In genomic region chr2:47313728-47314127, GRCh38 we compare ENCODE assay signal across 17 cellular contexts. TPM values are rescaled to one million over a fixed set of nuclear protein-coding genes. Genes with fewer than 3 reads are reported as not detected.
DNase-seq lines count a peak whose midpoint lies in the region; TF ChIP-seq lines count a peak whose summit lies in the region.
"Had no signal": no experiment of that assay in that cellular context is flagged by ENCODE, and none has a peak within 500 bp of the region (broad histone marks: within the 10 kb centered on the region; RNA-seq: fewer than 3 reads in every experiment).

No MANE protein-coding gene starts in this region.

- peaks cover 13% of the 10 kb centered on the region for H3K4me1 ChIP-seq in OCI-LY7 (ENCODE audit: insufficient read depth, low read length, poor library complexity, severe bottlenecking)

- CTCF ChIA-PET in OCI-LY7 (lab: Charles Lee; ENCODE audit: unreplicated experiment), result no interaction called here

- H3K9me3 ChIP-seq in OCI-LY7 (ENCODE audit: low read length), result no peaks in the 10 kb centered on the region
- H3K9me3 ChIP-seq: left lung had no signal

- H3K27ac ChIP-seq in OCI-LY7 (ENCODE audit: low read depth, low read length, poor library complexity, severe bottlenecking) (no peak overlapping the region), dorsolateral prefrontal cortex (peak overlapping the region; percentile 40 to 100 (median 99)), temporal lobe (ENCODE audit: low read depth, low read length) (peak overlapping the region; percentile 100)
- H3K27ac ChIP-seq: left lung had no signal

- no peaks in the 10 kb centered on the region for H3K9me2 ChIP-seq in OCI-LY7 (ENCODE audit: insufficient read depth, low read length)

- POLR2A ChIA-PET in OCI-LY7 (lab: Charles Lee), result no interaction called here

- intact Hi-C loops in OCI-LY7 (cut with micrococcal nuclease; ENCODE audit: unreplicated experiment), result no loop called here
- intact Hi-C loops in dorsolateral prefrontal cortex (cut with DNase I), result loop anchor here in 1 of 2 donors (5.0 kb wide), 1 partner anchor 41 kb away; no protein-coding TSS in a partner anchor

- no peak overlapping the region for H3K4me2 ChIP-seq in OCI-LY7 (ENCODE audit: low read length)

- BruUV-seq in OCI-LY7 (replicated peaks; lab: Mats Ljungman, UMichigan), result no TSS peak

- H2AFZ ChIP-seq in OCI-LY7 (ENCODE audit: low read length), result no peak overlapping the region

- peak; percentile 8 for DNase-seq in NCI-H2171 treated with DMSO at 0.1 percent for 48 hours (lab: John Stamatoyannopoulos, UW)
- DNase-seq in NCI-H2171 (lab: John Stamatoyannopoulos, UW), result no peak
- no peak for DNase-seq in OCI-LY7 (ENCODE audit: low spot score)
- peak in 1 of 10 donors; percentile 17 for DNase-seq in dorsolateral prefrontal cortex
- DNase-seq in Ammon's horn (ENCODE audit: low spot score), result no peak
- DNase-seq in NCI-H187 treated with DMSO at 0.1 percent for 48 hours (lab: John Stamatoyannopoulos, UW), result no peak
- no peak for DNase-seq in NCI-H2107 (lab: John Stamatoyannopoulos, UW)
- DNase-seq: 8988T; activated effector memory CD4-positive, alpha-beta T cell treated with Interleukin-2 at 50 U/mL for 16 hours; aorta; CD8-positive, alpha-beta memory T cell; naive thymus-derived CD4-positive, alpha-beta T cell; NCI-H526 treated with DMSO at 0.1 percent for 48 hours; T-cell had no signal

- H3K27me3 ChIP-seq in dorsolateral prefrontal cortex, result no peaks in the 10 kb centered on the region
- H3K27me3 ChIP-seq: left lung had no signal

- H4K20me1 ChIP-seq in OCI-LY7 (ENCODE audit: insufficient read depth, low read length), result no peaks in the 10 kb centered on the region

- H3K79me2 ChIP-seq in OCI-LY7 (ENCODE audit: insufficient read depth, low read depth, low read length), result no peaks in the 10 kb centered on the region

- no peaks in the 10 kb centered on the region for H3K36me3 ChIP-seq in OCI-LY7 (ENCODE audit: insufficient read depth, low read length)
- H3K36me3 ChIP-seq: left lung had no signal

- H3K4me3 ChIP-seq in OCI-LY7 (ENCODE audit: low read depth, low read length, poor library complexity, severe bottlenecking), result no peak overlapping the region
- H3K4me3 ChIP-seq in dorsolateral prefrontal cortex, result no peak overlapping the region
- H3K4me3 ChIP-seq: left lung had no signal

- TF ChIP-seq CTCF in OCI-LY7 (conservative IDR thresholded peaks at IDR 0.05; ENCODE audit: low read length), result peak; percentile 50; the same call in 1 of the 2 replicates
- TF ChIP-seq CTCF in dorsolateral prefrontal cortex (IDR thresholded peaks at IDR 0.05 in 54 of 56, conservative IDR thresholded peaks at IDR 0.05 in 2 of 56; ENCODE audit: low read depth in 1 of 56, partially characterized antibody in 56 of 56), result peak in 5 of 56 donors; percentile 7 to 19 (median 13)

RNA-seq across cellular contexts. Expression of gene EPCAM, which starts 55.4 kb away (rescaled TPM):
- not detected in 2 replicates for total RNA-seq in OCI-LY7 (2014; rRNA removed; shearing (Covaris generic))
- total RNA-seq in OCI-LY7 (2022), result not detected in 2 replicates
- 10 to 100 TPM in 2 of 120 experiments, 1 to 10 TPM in 104, under 1 TPM in 10, not detected in 4; 0.62 to 11.2 (median 1.9) TPM for total RNA-seq in dorsolateral prefrontal cortex
- total RNA-seq in temporal lobe, result 14.0 TPM
- total RNA-seq: naive thymus-derived CD4-positive, alpha-beta T cell; RPMI7951 had no signal
